1 cellular context compared by ENCODE assay signal in the genomic region with DNA sequence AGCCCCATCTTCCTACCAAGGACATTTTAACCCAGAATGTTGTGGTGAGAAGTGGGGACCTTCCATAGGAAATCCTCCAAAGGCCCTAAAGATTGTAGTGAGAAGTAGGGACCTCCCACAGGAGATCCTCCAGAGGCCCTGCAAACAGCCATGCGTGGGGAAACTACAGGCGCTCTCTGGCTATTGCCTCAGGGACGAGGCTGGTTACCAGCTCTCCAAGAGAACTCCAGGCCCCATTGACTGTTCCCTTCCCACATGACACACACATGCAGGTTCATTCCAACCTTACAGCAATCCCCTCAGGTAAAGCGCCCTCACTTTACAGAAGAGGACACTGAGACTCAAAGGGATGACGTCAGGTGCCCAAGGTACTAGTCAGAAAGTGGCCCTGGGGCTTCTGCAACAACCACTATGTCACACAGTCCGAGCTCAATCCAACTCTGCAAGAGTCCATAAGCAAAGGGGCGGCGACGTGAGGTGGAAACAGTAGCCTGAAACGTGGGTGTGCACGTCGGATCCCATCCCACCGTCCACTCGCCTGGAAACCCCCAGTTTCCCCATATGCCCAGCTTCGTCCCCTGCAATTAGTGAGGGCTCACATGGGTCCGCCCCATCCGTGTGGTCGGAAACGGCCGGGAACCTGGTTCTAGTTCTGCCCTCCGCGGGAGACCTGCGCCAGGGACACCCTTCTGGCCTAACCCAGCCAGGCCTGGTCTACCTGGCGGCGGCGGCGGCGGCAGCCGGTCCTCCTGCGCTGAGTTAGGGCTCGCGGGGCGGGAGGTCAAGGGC.
TF ChIP-seq lines count a peak whose summit lies in the region.
"Not testable (repeated sequence)": the region's sequence is repeated elsewhere in the genome, so short reads cannot be mapped to it uniquely, and the experiment has no call there.

No MANE protein-coding gene starts in this region.

TF ChIP-seq in K562, 482 proteins besides CTCF, POLR2A, EP300 and RAD21:
- TF ChIP-seq, protein P1, sequence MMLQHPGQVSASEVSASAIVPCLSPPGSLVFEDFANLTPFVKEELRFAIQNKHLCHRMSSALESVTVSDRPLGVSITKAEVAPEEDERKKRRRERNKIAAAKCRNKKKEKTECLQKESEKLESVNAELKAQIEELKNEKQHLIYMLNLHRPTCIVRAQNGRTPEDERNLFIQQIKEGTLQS (IDR thresholded peaks at IDR 0.05): 0 out of 2 replicates have a peak, but pooled peaks have one; percentile 8
- TF ChIP-seq, protein P1 (CRISPR knock-in tag; conservative IDR thresholded peaks at IDR 0.05): not testable (repeated sequence)
